In the genomic region with DNA sequence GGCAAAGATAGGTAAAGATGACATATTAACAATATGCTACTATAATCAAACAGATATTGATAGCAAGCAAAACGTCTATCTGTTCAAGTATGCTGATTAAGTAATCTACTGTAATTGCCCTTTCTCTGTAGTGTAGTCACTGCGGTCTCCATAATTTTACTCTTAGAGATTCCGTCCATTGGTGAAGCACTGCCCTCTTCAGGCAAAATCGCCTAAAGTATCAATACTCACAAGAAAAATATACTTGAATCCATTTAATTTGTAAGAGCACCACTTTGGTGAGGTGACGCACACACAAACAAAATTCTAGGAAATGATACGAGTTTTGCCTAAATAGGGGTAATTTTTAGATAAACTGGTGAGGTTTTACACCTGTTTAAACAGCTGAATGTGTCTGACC, we compare ENCODE assay signal across 9 cellular contexts.
A peak's percentile ranks its signal among the peaks of the same experiment; 100 is the strongest.
DNase-seq lines count a peak whose midpoint lies in the region; ATAC-seq, FAIRE-seq and TF ChIP-seq lines count a peak whose summit lies in the region.
"Had no signal": no experiment of that assay in that cellular context is flagged by ENCODE, and none has a peak within 500 bp of the region (broad histone marks: within the 10 kb centered on the region; RNA-seq: fewer than 3 reads in every experiment).

No MANE protein-coding gene starts in this region.

- no peaks in the 10 kb centered on the region for H3K9me3 ChIP-seq in tibial artery

- ATAC-seq in HG03432 (IDR thresholded peaks at IDR 0.05; ENCODE audit: unreplicated experiment) = no peak

- FAIRE-seq in HTR-8/SVneo (lab: Jason Lieb, UNC) = no peak

- H3K4me3 ChIP-seq in tibial artery = no peak overlapping the region

- peak in 1 of 2 experiments; percentile 27 for TF ChIP-seq CTCF in tibial artery (IDR thresholded peaks at IDR 0.05)

- H3K4me1 ChIP-seq in tibial artery = no peaks in the 10 kb centered on the region

- H3K27me3 ChIP-seq in tibial artery = no peaks in the 10 kb centered on the region

- intact Hi-C loops in tibial artery (cut with DNase I; ENCODE audit: low total_unique reads) = no loop called here

- DNase-seq in NCI-H1436 (lab: John Stamatoyannopoulos, UW) = peak; percentile 6
- DNase-seq in NCI-H1436 treated with DMSO at 0.1 percent for 48 hours (lab: John Stamatoyannopoulos, UW) = no peak
- DNase-seq in OCI-M1 (lab: John Stamatoyannopoulos, UW) = peak; percentile 75
- peak; percentile 72 for DNase-seq in fibroblast of peridontal ligament (ENCODE audit: extremely low read depth)
- peak; percentile 43 for DNase-seq in stromal cell of bone marrow (ENCODE audit: low read depth)
- no peak for DNase-seq in tibial artery
- no peak for DNase-seq in HTR-8/SVneo (ENCODE audit: insufficient read length, low spot score)
- DNase-seq: stimulated activated CD4-positive, alpha-beta T cell treated with anti-CD3 and anti-CD28 coated beads, Interleukin-15, amount 100 ng/mL, for 24 hours had no signal

- H3K27ac ChIP-seq in tibial artery = no peak overlapping the region

- H3K36me3 ChIP-seq in tibial artery = no peaks in the 10 kb centered on the region

Comparison
In these comparisons a context has a peak if more than half of its experiments do, and no peak if none do; other contexts are left out.
1. DNase-seq: peak in NCI-H1436 (single experiment), OCI-M1 (single experiment), fibroblast of peridontal ligament (single experiment) and stromal cell of bone marrow (single experiment); none in NCI-H1436 treated with DMSO at 0.1 percent for 48 hours (single experiment), tibial artery (0 of 2) and HTR-8/SVneo (single experiment).